8 cellular contexts compared by ENCODE assay signal in genomic region chr2:217166241-217166640, GRCh38.
A peak's percentile ranks its signal among the peaks of the same experiment; 100 is the strongest.
DNase-seq lines count a peak whose midpoint lies in the region; ATAC-seq and TF ChIP-seq lines count a peak whose summit lies in the region.

No MANE protein-coding gene starts in this region.

- H3K4me1 Mint-ChIP-seq in brain, result peaks cover 51% of the 10 kb centered on the region

- peak; percentile 64 to 67 for TF ChIP-seq CTCF in brain (conservative IDR thresholded peaks at IDR 0.05)

- peak overlapping the region in 2 of 5 experiments; percentile 48 to 72 for H3K27ac Mint-ChIP-seq in brain

- no peak overlapping the region for H3K4me3 Mint-ChIP-seq in brain

- H3K36me3 Mint-ChIP-seq in brain, result no peaks in the 10 kb centered on the region

- peak; percentile 93 for ATAC-seq in left lobe of liver
- no peak for ATAC-seq in GM19397 (IDR thresholded peaks at IDR 0.05; ENCODE audit: unreplicated experiment)
- ATAC-seq in GM18858 (IDR thresholded peaks at IDR 0.05; ENCODE audit: unreplicated experiment), result no peak

- no peaks in the 10 kb centered on the region for H3K27me3 Mint-ChIP-seq in brain

- peaks cover 6 to 18% (median 12%) of the 10 kb centered on the region in 5 experiments for H3K9me3 Mint-ChIP-seq in brain

- DNase-seq in SIG-M5 treated with dmso at 0.1 percent for 504 hours (lab: John Stamatoyannopoulos, UW; ENCODE audit: unreplicated experiment) (peak; percentile 58), SIG-M5 (lab: John Stamatoyannopoulos, UW) (no peak), NCI-H2196 treated with DMSO at 0.1 percent for 48 hours (lab: John Stamatoyannopoulos, UW; ENCODE audit: unreplicated experiment) (peak; percentile 52), left lobe of liver (ENCODE audit: low spot score) (no peak)
- no peak for DNase-seq in activated naive CD4-positive, alpha-beta T cell treated with anti-CD3 and anti-CD28 coated beads, Interleukin-2, amount 50 U/mL, for 16 hours

Comparison
In these comparisons a context has a peak if more than half of its experiments do, and no peak if none do; other contexts are left out.
1. DNase-seq: peak in SIG-M5 treated with dmso at 0.1 percent for 504 hours (single experiment) and NCI-H2196 treated with DMSO at 0.1 percent for 48 hours (single experiment); none in SIG-M5 (single experiment), left lobe of liver (single experiment) and activated naive CD4-positive, alpha-beta T cell treated with anti-CD3 and anti-CD28 coated beads, Interleukin-2, amount 50 U/mL, for 16 hours (single experiment).